21 cellular contexts compared by ENCODE assay signal in the genomic region with DNA sequence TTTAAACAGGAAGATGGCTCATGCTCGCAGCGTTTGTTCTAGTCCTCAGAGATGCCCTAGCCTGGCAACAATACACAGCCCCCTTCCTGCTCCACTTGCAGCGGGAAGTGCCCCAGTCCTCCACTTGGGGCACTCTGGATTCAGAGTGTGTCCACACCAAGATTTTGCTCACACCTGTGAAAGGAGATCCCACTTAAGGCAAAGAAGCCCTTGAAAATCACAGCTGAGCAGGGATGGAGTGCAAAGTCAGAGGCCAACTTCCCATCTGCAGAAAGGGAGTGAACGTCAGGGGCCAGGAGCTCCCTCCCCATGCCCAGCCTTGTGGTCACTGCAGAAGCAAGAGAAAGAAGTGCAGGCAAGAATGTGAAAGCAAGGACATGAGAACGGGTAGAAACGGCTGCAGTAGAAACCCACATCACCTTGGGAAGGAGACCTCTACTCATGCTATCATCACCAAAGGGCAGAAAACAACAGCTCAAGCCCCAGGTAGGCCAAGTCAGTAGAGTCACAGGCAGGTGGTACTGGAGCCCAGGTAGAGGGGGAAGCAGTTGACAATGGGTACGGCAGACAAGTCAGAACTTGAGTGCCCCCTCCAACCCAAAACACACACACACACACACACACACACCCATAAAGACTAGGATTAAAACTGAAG.
DNase-seq lines count a peak whose midpoint lies in the region; ATAC-seq and TF ChIP-seq lines count a peak whose summit lies in the region.
"Had no signal": no experiment of that assay in that cellular context is flagged by ENCODE, and none has a peak within 500 bp of the region (broad histone marks: within the 10 kb centered on the region; RNA-seq: fewer than 3 reads in every experiment).

No MANE protein-coding gene starts in this region.

- no peak overlapping the region for H3K4me3 ChIP-seq in BLaER1
- H3K4me3 ChIP-seq in DND-41 (ENCODE audit: low read depth in 1 of 2, low read length in 2 of 2): no peak overlapping the region
- H3K4me3 ChIP-seq in SJCRH30: no peak overlapping the region
- H3K4me3 ChIP-seq: A549 had no signal

- H3K9ac ChIP-seq in BLaER1 (no peak overlapping the region), DND-41 (ENCODE audit: low read depth, low read length) (no peak overlapping the region)

- DNase-seq in DND-41: no peak
- peak; percentile 40 for DNase-seq in NCI-H69 (lab: John Stamatoyannopoulos, UW)
- peak; percentile 37 for DNase-seq in iPS-NIHi11 (ENCODE audit: low spot score)
- no peak for DNase-seq in mesenteric fat pad (ENCODE audit: low spot score)
- DNase-seq in SJCRH30: no peak
- DNase-seq: C1 segment of cervical spinal cord, DMS 273 treated with DMSO at 0.1 percent for 48 hours, EL, HFFc6, IMR-90, Kasumi-1, MM.1S, NCI-H1092 treated with DMSO at 0.1 percent for 48 hours, NCI-H1694, NCI-H2107, NCI-H345, NCI-H748 treated with DMSO at 0.1 percent for 48 hours had no signal

- no peak for ATAC-seq in DND-41 (ENCODE audit: insufficient read depth, low read depth)
- ATAC-seq in HG02642 (IDR thresholded peaks at IDR 0.05; ENCODE audit: poor library complexity, unreplicated experiment): no peak
- no peak for ATAC-seq in HG03342 (IDR thresholded peaks at IDR 0.05; ENCODE audit: unreplicated experiment)
- ATAC-seq: A549 had no signal

- H3K4me1 ChIP-seq in BLaER1 (peaks cover 8% of the 10 kb centered on the region; the same call in 1 of the 2 replicates), DND-41 (ENCODE audit: insufficient read depth, low read length) (no peaks in the 10 kb centered on the region), SJCRH30 (no peaks in the 10 kb centered on the region)
- H3K4me1 ChIP-seq: A549 had no signal

- peak; percentile 17 for TF ChIP-seq CTCF in DND-41 (IDR thresholded peaks at IDR 0.05; ENCODE audit: borderline replicate concordance, extremely low read depth, low read length, poor library complexity, severe bottlenecking)

- H3K79me2 ChIP-seq in DND-41 (ENCODE audit: insufficient read depth, low read length): no peaks in the 10 kb centered on the region

- H3K36me3 ChIP-seq in BLaER1: no peaks in the 10 kb centered on the region
- no peaks in the 10 kb centered on the region for H3K36me3 ChIP-seq in DND-41 (ENCODE audit: insufficient read depth, low read length)
- no peaks in the 10 kb centered on the region for H3K36me3 ChIP-seq in SJCRH30

- H3K9me3 ChIP-seq in BLaER1 (no peaks in the 10 kb centered on the region), DND-41 (ENCODE audit: insufficient read depth, low read length, severe bottlenecking) (no peaks in the 10 kb centered on the region), SJCRH30 (replicated peaks) (no peaks in the 10 kb centered on the region)
- H3K9me3 ChIP-seq: A549 had no signal

- no peak overlapping the region for H2AFZ ChIP-seq in DND-41 (ENCODE audit: low read depth, low read length)

- H4K20me1 ChIP-seq in BLaER1 (no peaks in the 10 kb centered on the region), DND-41 (ENCODE audit: insufficient read depth, low read length) (peaks cover 4% of the 10 kb centered on the region; the same call in 1 of the 2 replicates)

- H3K27ac ChIP-seq in BLaER1 (no peak overlapping the region), DND-41 (ENCODE audit: low read length) (no peak overlapping the region), SJCRH30 (no peak overlapping the region)
- H3K27ac ChIP-seq: A549 had no signal

- H3K27me3 ChIP-seq in BLaER1: no peaks in the 10 kb centered on the region
- H3K27me3 ChIP-seq in DND-41 (ENCODE audit: insufficient read depth, low read length, poor library complexity): peaks cover 25% of the 10 kb centered on the region
- no peaks in the 10 kb centered on the region for H3K27me3 ChIP-seq in SJCRH30

- H3K4me2 ChIP-seq in BLaER1 (peak overlapping the region; percentile 7; the same call in 1 of the 2 replicates), DND-41 (ENCODE audit: insufficient read depth, low read length) (no peak overlapping the region)
- H3K4me2 ChIP-seq: A549 had no signal

Comparison
In these comparisons a context has a peak if more than half of its experiments do, and no peak if none do; other contexts are left out.
1. DNase-seq: peak in NCI-H69 (single experiment) and iPS-NIHi11 (single experiment); none in DND-41 (single experiment), mesenteric fat pad (single experiment) and SJCRH30 (0 of 2).